ENCODE assay signal across 20 cellular contexts in the genomic region with DNA sequence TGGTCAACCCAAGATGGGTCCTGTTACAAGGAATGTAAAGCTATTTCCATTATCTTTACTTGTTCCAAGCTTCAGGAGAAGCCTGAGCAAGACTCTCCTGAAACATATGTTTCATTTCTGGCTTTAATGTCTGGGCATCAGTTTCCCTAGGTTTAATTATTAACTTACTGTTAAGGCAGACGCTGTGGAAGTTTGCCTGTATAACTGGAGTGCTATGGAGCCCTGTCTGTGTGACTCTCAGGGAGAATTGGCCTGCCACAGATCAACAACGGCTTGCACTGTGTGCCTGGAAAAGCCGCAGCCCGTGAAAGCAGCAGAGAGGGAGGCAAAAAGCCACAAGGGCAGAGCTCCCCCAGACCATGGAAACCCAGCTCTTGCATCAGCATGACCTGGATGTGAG. TPM values are rescaled to one million over a fixed set of nuclear protein-coding genes. Genes with fewer than 3 reads are reported as not detected.
"Had no signal": no experiment of that assay in that cellular context is flagged by ENCODE, and none has a peak within 500 bp of the region (broad histone marks: within the 10 kb centered on the region; RNA-seq: fewer than 3 reads in every experiment).

No MANE protein-coding gene starts in this region.

- FAIRE-seq: colon, frontal cortex, kidney had no signal

- H3K27ac Mint-ChIP-seq: naive thymus-derived CD4-positive, alpha-beta T cell; stimulated activated naive CD8-positive, alpha-beta T cell treated with anti-CD3 and anti-CD28 coated beads, Interleukin-15, amount 100 ng/mL, for 72 hours had no signal

- H3K4me1 Mint-ChIP-seq: naive thymus-derived CD4-positive, alpha-beta T cell; nephron; stimulated activated naive CD8-positive, alpha-beta T cell treated with anti-CD3 and anti-CD28 coated beads, Interleukin-15, amount 100 ng/mL, for 72 hours had no signal

- H3K4me3 Mint-ChIP-seq: naive thymus-derived CD4-positive, alpha-beta T cell; nephron; stimulated activated naive CD8-positive, alpha-beta T cell treated with anti-CD3 and anti-CD28 coated beads, Interleukin-15, amount 100 ng/mL, for 72 hours had no signal

- DNase-seq: dorsolateral prefrontal cortex; effector CD4-positive, alpha-beta T cell; kidney; left lung; mesendoderm; midbrain; naive thymus-derived CD4-positive, alpha-beta T cell; occipital lobe; ovary; stimulated activated CD4-positive, alpha-beta T cell treated with anti-CD3 and anti-CD28 coated beads, Interleukin-12 subunit alpha, Interleukin-12 subunit beta, amount 100 ng/mL, for 4 hours; stimulated activated CD4-positive, alpha-beta T cell treated with anti-CD3 and anti-CD28 coated beads, Interleukin-1b, Interleukin-23, amount 100 ng/mL, for 48 hours; stimulated activated CD4-positive, alpha-beta T cell treated with anti-CD3 and anti-CD28 coated beads, Interleukin-4, amount 100 ng/mL, for 1 hour; stimulated activated CD8-positive, alpha-beta memory T cell treated with anti-CD3 and anti-CD28 coated beads, Interleukin-4, amount 100 ng/mL, for 48 hours; stimulated activated naive CD4-positive, alpha-beta T cell; stimulated activated naive CD8-positive, alpha-beta T cell treated with anti-CD3 and anti-CD28 coated beads, Interleukin-15, amount 100 ng/mL, for 72 hours; trophoblast cell had no signal

RNA-seq across cellular contexts. Expression of a gene that starts 22.1 kb away (rescaled TPM):
- total RNA-seq: lung microvascular endothelial cell had no signal
